In genomic region chr1:24803987-24804530, GRCh38 we compare ENCODE assay signal across 17 cellular contexts. TPM values are rescaled to one million over a fixed set of nuclear protein-coding genes. Genes with fewer than 3 reads are reported as not detected.
A peak's percentile ranks its signal among the peaks of the same experiment; 100 is the strongest.
DNase-seq lines count a peak whose midpoint lies in the region; ATAC-seq, FAIRE-seq and TF ChIP-seq lines count a peak whose summit lies in the region.
"Had no signal": no experiment of that assay in that cellular context is flagged by ENCODE, and none has a peak within 500 bp of the region (broad histone marks: within the 10 kb centered on the region; RNA-seq: fewer than 3 reads in every experiment).

No MANE protein-coding gene starts in this region.

- no TSS peak for BruUV-seq in endothelial cell of umbilical vein (replicated peaks; lab: Mats Ljungman, UMichigan)

- TF ChIP-seq CTCF in endothelial cell of umbilical vein (IDR thresholded peaks at IDR 0.05; ENCODE audit: extremely low read depth in 1 of 2, insufficient read depth in 1 of 2, low read depth in 1 of 2, low read length in 2 of 2) = no peak
- no peak for TF ChIP-seq CTCF in gastrocnemius medialis (IDR thresholded peaks at IDR 0.05 in 4 of 5, conservative IDR thresholded peaks at IDR 0.05 in 1 of 5)
- TF ChIP-seq CTCF in thyroid gland (IDR thresholded peaks at IDR 0.05) = no peak

- dilution Hi-C loops in endothelial cell of umbilical vein (cut with MboI; ENCODE audit: extremely low pct_ligation_motif_present, low sequenced_read_pairs) = no loop called here

- no peak overlapping the region for H3K4me3 ChIP-seq in Jurkat, Clone E6-1 (ENCODE audit: low read length)
- no peak overlapping the region for H3K4me3 ChIP-seq in endothelial cell of umbilical vein (replicated peaks in 1 of 3; ENCODE audit: insufficient read depth in 1 of 3, low read depth in 1 of 3, low read length in 3 of 3)
- H3K4me3 ChIP-seq in gastrocnemius medialis = no peak overlapping the region
- no peak overlapping the region for H3K4me3 ChIP-seq in thyroid gland (replicated peaks in 1 of 3)
- H3K4me3 ChIP-seq: BLaER1 treated with 17β-estradiol and CSF1 and Interleukin-3, amounts not matched to agents 10 nM and 100 nM; breast epithelium had no signal

- peaks cover 63% of the 10 kb centered on the region for H3K79me2 ChIP-seq in endothelial cell of umbilical vein (ENCODE audit: control insufficient read depth, insufficient read depth, low read length)

- POLR2A ChIA-PET in endothelial cell of umbilical vein (lab: Charles Lee) = interaction anchor here (0.7 kb wide), 1 partner anchor 19 kb away, joined by 8 read pairs; no protein-coding TSS in a partner anchor
- POLR2A ChIA-PET in HEK293T (lab: Yijun Ruan, JAX) = interaction anchor here (1.4 kb wide), 1 partner anchor 59 kb away, joined by 3 read pairs; the partner anchor contains the start of gene CLIC4

- H3K36me3 ChIP-seq in endothelial cell of umbilical vein (ENCODE audit: control insufficient read depth in 2 of 2, extremely low read depth in 1 of 2, insufficient read depth in 2 of 2, low read length in 2 of 2) (no peaks in the 10 kb centered on the region), gastrocnemius medialis (no peaks in the 10 kb centered on the region), thyroid gland (no peaks in the 10 kb centered on the region)
- H3K36me3 ChIP-seq: breast epithelium had no signal

- no peaks in the 10 kb centered on the region for H4K20me1 ChIP-seq in endothelial cell of umbilical vein (replicated peaks; ENCODE audit: control insufficient read depth, extremely low read depth, insufficient read depth, low read length)

- H3K9me3 ChIP-seq in endothelial cell of umbilical vein (replicated peaks; ENCODE audit: control insufficient read depth, insufficient read depth, low read length) (no peaks in the 10 kb centered on the region), gastrocnemius medialis (no peaks in the 10 kb centered on the region), thyroid gland (no peaks in the 10 kb centered on the region)
- H3K9me3 ChIP-seq: breast epithelium had no signal

- TF ChIP-seq POLR2A in GM12891 (IDR thresholded peaks at IDR 0.05; ENCODE audit: low read depth, low read length) (no peak), endothelial cell of umbilical vein (IDR thresholded peaks at IDR 0.05; ENCODE audit: low read depth, low read length) (no peak), gastrocnemius medialis (IDR thresholded peaks at IDR 0.05) (no peak), thyroid gland (IDR thresholded peaks at IDR 0.05) (no peak)

- no peak overlapping the region for H2AFZ ChIP-seq in endothelial cell of umbilical vein (ENCODE audit: low read depth, low read length)

- intact Hi-C loops in endothelial cell of umbilical vein (cut with micrococcal nuclease) (loop anchor here (1.0 to 2.0 kb wide), 2 partner anchors 11 to 15 kb away; no protein-coding TSS in a partner anchor), gastrocnemius medialis (cut with DNase I; ENCODE audit: low total_unique reads) (no loop called here), thyroid gland (cut with DNase I) (no loop called here)

- peak; percentile 40 for FAIRE-seq in GM12891 (lab: Jason Lieb, UNC)
- FAIRE-seq in endothelial cell of umbilical vein (lab: Jason Lieb, UNC) = no peak

- in situ Hi-C loops in gastrocnemius medialis (cut with MboI; ENCODE audit: low sequenced_read_pairs in 4 of 4) = no loop called here

- no peaks in the 10 kb centered on the region for H3K27me3 ChIP-seq in endothelial cell of umbilical vein (ENCODE audit: control insufficient read depth in 2 of 2, insufficient read depth in 2 of 2, low read length in 2 of 2)
- no peaks in the 10 kb centered on the region for H3K27me3 ChIP-seq in gastrocnemius medialis
- no peaks in the 10 kb centered on the region for H3K27me3 ChIP-seq in thyroid gland
- H3K27me3 ChIP-seq: BLaER1 treated with 17β-estradiol and CSF1 and Interleukin-3, amounts not matched to agents 10 nM and 100 nM; breast epithelium had no signal

- H3K4me1 ChIP-seq in endothelial cell of umbilical vein (ENCODE audit: control insufficient read depth, extremely low read depth, insufficient read depth, low read length) (peaks cover 48% of the 10 kb centered on the region), gastrocnemius medialis (peaks cover 10 to 35% of the 10 kb centered on the region in 2 donors), thyroid gland (no peaks in the 10 kb centered on the region)
- H3K4me1 ChIP-seq: breast epithelium had no signal

- H3K9me1 ChIP-seq in endothelial cell of umbilical vein (replicated peaks; ENCODE audit: control insufficient read depth, extremely low read depth, insufficient read depth, low read length) = no peaks in the 10 kb centered on the region

- no peak overlapping the region for H3K9ac ChIP-seq in endothelial cell of umbilical vein (replicated peaks; ENCODE audit: extremely low read depth, insufficient read depth, low read length)
- H3K9ac ChIP-seq: BLaER1 treated with 17β-estradiol and CSF1 and Interleukin-3, amounts not matched to agents 10 nM and 100 nM had no signal

- DNase-seq in GM12891 (ENCODE audit: insufficient read length, low spot score) (no peak), endothelial cell of umbilical vein (ENCODE audit: low read depth, low spot score) (peak; percentile 46), gastrocnemius medialis (no peak), T-helper 1 cell (no peak), HEK293T (ENCODE audit: extremely low spot score) (no peak), thyroid gland (no peak)
- DNase-seq in Jurkat, Clone E6-1 (ENCODE audit: low read depth, low spot score) = peak; percentile 12
- DNase-seq: activated CD8-positive, alpha-beta memory T cell treated with anti-CD3 and anti-CD28 coated beads, Interleukin-2, amount 50 U/mL, for 4 hours; DMS153; effector memory CD4-positive, alpha-beta T cell; NCI-H2029 treated with DMSO at 0.1 percent for 48 hours; NCI-H524 treated with DMSO at 0.1 percent for 48 hours; OCI-M1; stimulated activated naive CD8-positive, alpha-beta T cell treated with anti-CD3 and anti-CD28 coated beads, Interleukin-15, amount 100 ng/mL, for 72 hours had no signal

- ATAC-seq in gastrocnemius medialis = no peak
- ATAC-seq in GM19324 (IDR thresholded peaks at IDR 0.05; ENCODE audit: low FRiP score, unreplicated experiment) = no peak
- ATAC-seq: stimulated activated naive CD8-positive, alpha-beta T cell treated with anti-CD3 and anti-CD28 coated beads, Interleukin-15, amount 100 ng/mL, for 72 hours had no signal

- H3K27ac ChIP-seq in endothelial cell of umbilical vein (ENCODE audit: insufficient read depth, low read depth, low read length) (peak overlapping the region; percentile 6), gastrocnemius medialis (peak overlapping the region; percentile 47 to 65 (median 54)), thyroid gland (no peak overlapping the region)
- H3K27ac ChIP-seq: BLaER1 treated with 17β-estradiol and CSF1 and Interleukin-3, amounts not matched to agents 10 nM and 100 nM had no signal

- CTCF ChIA-PET in endothelial cell of umbilical vein (lab: Charles Lee) = interaction anchor here (0.6 to 2.7 kb wide), 8 partner anchors 10 to 140 kb away, joined by 3 to 19 read pairs (median 7); partner anchors contain the start of gene CLIC4
- CTCF ChIA-PET in HEK293T (lab: Yijun Ruan, JAX) = no interaction called here

- H3K4me2 ChIP-seq in endothelial cell of umbilical vein (ENCODE audit: insufficient read depth, low read length) = peak overlapping the region; percentile 14

TF ChIP-seq in GM12891, 5 proteins besides CTCF, POLR2A, EP300 and RAD21:
- TF ChIP-seq SPI1 (IDR thresholded peaks at IDR 0.05; ENCODE audit: low read depth, low read length) = no peak
TF ChIP-seq in GM12891: peak in this region for 0.

TF ChIP-seq in endothelial cell of umbilical vein, 7 proteins besides CTCF, POLR2A, EP300 and RAD21:
- TF ChIP-seq FOS (IDR thresholded peaks at IDR 0.05; ENCODE audit: borderline replicate concordance, insufficient read depth, low read length) (no peak), GATA2 (IDR thresholded peaks at IDR 0.05; ENCODE audit: insufficient read depth, insufficient read length, low read depth, low read length) (peak; percentile 29)
TF ChIP-seq in endothelial cell of umbilical vein: peak in this region for 1.

TF ChIP-seq in HEK293T, 16 proteins besides CTCF, POLR2A, EP300 and RAD21:
- TF ChIP-seq L3MBTL2 (conservative IDR thresholded peaks at IDR 0.05) (no peak), LEF1 (IDR thresholded peaks at IDR 0.05; ENCODE audit: borderline replicate concordance) (no peak), FOXA1 (IDR thresholded peaks at IDR 0.05) (no peak), ELF4 (IDR thresholded peaks at IDR 0.05) (no peak), SP1 (IDR thresholded peaks at IDR 0.05) (no peak), BHLHE40 (IDR thresholded peaks at IDR 0.05; ENCODE audit: borderline replicate concordance) (no peak), ZNF384 (IDR thresholded peaks at IDR 0.05) (no peak), FOXK2 (IDR thresholded peaks at IDR 0.05) (no peak), TARDBP (IDR thresholded peaks at IDR 0.05) (no peak), FOXM1 (IDR thresholded peaks at IDR 0.05; ENCODE audit: borderline replicate concordance) (no peak), PKNOX1 (IDR thresholded peaks at IDR 0.05) (no peak), CTBP1 (IDR thresholded peaks at IDR 0.05; ENCODE audit: borderline replicate concordance) (no peak), NFRKB (IDR thresholded peaks at IDR 0.05) (no peak), ARNT (IDR thresholded peaks at IDR 0.05) (no peak)

RNA-seq across cellular contexts. Expression of gene CLIC4, which starts 58.8 kb away (rescaled TPM):
- polyA plus RNA-seq in GM12891 (2012; ENCODE audit: low read depth, missing spikeins) = 22.2 TPM
- 34.7 TPM for polyA plus RNA-seq in Jurkat, Clone E6-1 (2012; ENCODE audit: insufficient read depth, insufficient read length)
- total RNA-seq in endothelial cell of umbilical vein (330 and 333 TPM in 2 replicates), gastrocnemius medialis (10 to 100 TPM; 37.3 to 74.5 (median 45.6) TPM), thyroid gland (100 to 1,000 TPM in 2 of 4 donors, 10 to 100 TPM in 2; 53.0 to 151 (median 95.3) TPM)
- 76.6 and 97.5 TPM in 2 replicates for polyA plus RNA-seq in endothelial cell of umbilical vein
- polyA plus RNA-seq in endothelial cell of umbilical vein (2011; cell fraction: cytosol; rRNA removed) = 122 and 128 TPM in 2 replicates
- 67.0 and 84.4 TPM in 2 replicates for polyA plus RNA-seq in endothelial cell of umbilical vein (2011; cell fraction: nucleus; rRNA removed)
- polyA plus RNA-seq in endothelial cell of umbilical vein (2012) = 156 and 227 TPM in 2 replicates
- polyA minus RNA-seq in endothelial cell of umbilical vein = 74.9 and 89.1 TPM in 2 replicates
- polyA minus RNA-seq in endothelial cell of umbilical vein (2011; cell fraction: cytosol; rRNA and poly(A)+ RNA removed) = 65.3 TPM
- 74.6 and 101 TPM in 2 replicates for polyA minus RNA-seq in endothelial cell of umbilical vein (2011; cell fraction: nucleus; rRNA and poly(A)+ RNA removed)

Comparison
In these comparisons a context has a peak if more than half of its experiments do, and no peak if none do; other contexts are left out.
1. DNase-seq: peak in Jurkat, Clone E6-1 (single experiment) and endothelial cell of umbilical vein (single experiment); none in GM12891 (single experiment), gastrocnemius medialis (0 of 2), T-helper 1 cell (0 of 5), HEK293T (single experiment) and thyroid gland (0 of 2).
2. H3K27ac ChIP-seq: peak in endothelial cell of umbilical vein (single experiment) and gastrocnemius medialis (4 of 4); none in thyroid gland (0 of 3).